Comparison of ENCODE assay signal across 17 cellular contexts in the genomic region with DNA sequence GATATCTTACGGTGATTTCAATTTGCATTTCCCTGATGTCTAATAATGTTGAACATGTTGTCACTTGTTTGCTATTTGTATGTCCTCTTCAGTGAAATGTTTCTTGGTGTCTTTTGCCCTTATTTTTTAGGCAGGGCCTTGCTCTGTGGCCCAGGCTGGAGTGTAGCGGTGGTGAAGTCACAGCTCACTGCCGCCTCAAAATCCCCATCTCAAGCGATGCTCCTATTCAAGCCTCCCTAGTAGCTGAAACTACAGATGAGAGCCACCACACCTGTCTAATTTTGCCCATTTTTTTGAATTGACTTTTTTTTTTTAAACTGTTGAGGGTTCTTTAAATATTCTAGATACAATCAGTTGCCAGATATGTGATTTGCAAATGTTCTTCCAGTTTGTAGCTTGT. TPM values are rescaled to one million over a fixed set of nuclear protein-coding genes. Genes with fewer than 3 reads are reported as not detected.
DNase-seq lines count a peak whose midpoint lies in the region; ATAC-seq and TF ChIP-seq lines count a peak whose summit lies in the region.
"Had no signal": no experiment of that assay in that cellular context is flagged by ENCODE, and none has a peak within 500 bp of the region (broad histone marks: within the 10 kb centered on the region; RNA-seq: fewer than 3 reads in every experiment).

No MANE protein-coding gene starts in this region.

- H2BK12ac ChIP-seq in trophoblast cell (ENCODE audit: low read length): no peak overlapping the region
- H2BK12ac ChIP-seq in mesenchymal stem cell (ENCODE audit: low read length in 2 of 2): no peak overlapping the region

- peak overlapping the region; percentile 99 for H3K4ac ChIP-seq in trophoblast cell (ENCODE audit: low read depth, low read length)
- no peak overlapping the region for H3K4ac ChIP-seq in mesenchymal stem cell (ENCODE audit: low read depth in 1 of 2, low read length in 2 of 2)

- H2AK5ac ChIP-seq in trophoblast cell (ENCODE audit: low read length) (no peak overlapping the region), mesenchymal stem cell (ENCODE audit: low read length, severe bottlenecking) (no peak overlapping the region)

- H3K4me3 ChIP-seq in GM23338: no peak overlapping the region
- H3K4me3 ChIP-seq in trophoblast cell (ENCODE audit: low read depth, low read length): no peak overlapping the region
- H3K4me3 ChIP-seq in mesenchymal stem cell (ENCODE audit: insufficient read depth in 1 of 2, low read depth in 1 of 2, low read length in 2 of 2): no peak overlapping the region
- H3K4me3 ChIP-seq: ascending aorta, ovary had no signal

- peaks cover 38% of the 10 kb centered on the region for H3K4me1 Mint-ChIP-seq in GM23338
- H3K4me1 Mint-ChIP-seq in WTC11: peaks cover 48% of the 10 kb centered on the region

- H3K9me2 ChIP-seq in GM23338 (ENCODE audit: insufficient read depth): no peaks in the 10 kb centered on the region

- peak; percentile 59 for ATAC-seq in GM18502 (IDR thresholded peaks at IDR 0.05; ENCODE audit: poor library complexity, unreplicated experiment)
- ATAC-seq in GM23338: no peak
- ATAC-seq in WTC11: no peak
- ATAC-seq: left lobe of liver had no signal

- H2BK120ac ChIP-seq in trophoblast cell (ENCODE audit: insufficient read depth, low read length, poor library complexity) (no peak overlapping the region), mesenchymal stem cell (ENCODE audit: low read depth, low read length) (no peak overlapping the region)

- H4K20me1 ChIP-seq in GM23338 (replicated peaks; ENCODE audit: insufficient read depth): peaks cover 85% of the 10 kb centered on the region

- CTCF ChIA-PET in WTC11 (lab: Charles Lee): interaction anchor here (0.7 to 1.1 kb wide), 2 partner anchors 16 to 158 kb away, joined by 3 read pairs; no protein-coding TSS in a partner anchor

- no peak overlapping the region for H3K18ac ChIP-seq in trophoblast cell (ENCODE audit: low read length)
- H3K18ac ChIP-seq in mesenchymal stem cell (ENCODE audit: low read depth in 1 of 2, low read length in 2 of 2): no peak overlapping the region

- no peak for TF ChIP-seq CTCF in GM23338 (conservative IDR thresholded peaks at IDR 0.05; ENCODE audit: low read depth in 2 of 2)
- TF ChIP-seq CTCF in WTC11 (IDR thresholded peaks at IDR 0.05): no peak

- H4K12ac ChIP-seq in trophoblast cell (ENCODE audit: low read depth, low read length): no peak overlapping the region

- H3K36me3 Mint-ChIP-seq in GM23338 (ENCODE audit: low read depth) (peaks cover 38% of the 10 kb centered on the region), WTC11 (peaks cover 16% of the 10 kb centered on the region)

- H4K8ac ChIP-seq in trophoblast cell (ENCODE audit: low read depth, low read length) (no peak overlapping the region), mesenchymal stem cell (ENCODE audit: low read length) (no peak overlapping the region)

- no peaks in the 10 kb centered on the region for H3K27me3 ChIP-seq in GM23338 (ENCODE audit: insufficient read depth)
- H3K27me3 ChIP-seq in trophoblast cell (ENCODE audit: insufficient read depth, low read length): no peaks in the 10 kb centered on the region
- no peaks in the 10 kb centered on the region for H3K27me3 ChIP-seq in mesenchymal stem cell (ENCODE audit: control insufficient read depth in 1 of 2, insufficient read depth in 1 of 2, low read length in 2 of 2)
- H3K27me3 ChIP-seq: ascending aorta, ovary had no signal

- H4K91ac ChIP-seq in trophoblast cell (ENCODE audit: low read depth, low read length) (no peak overlapping the region), mesenchymal stem cell (ENCODE audit: low read length) (no peak overlapping the region)

- H3K9ac ChIP-seq in trophoblast cell (ENCODE audit: low read length): no peak overlapping the region
- no peak overlapping the region for H3K9ac ChIP-seq in mesenchymal stem cell (ENCODE audit: low read length)

- H3K79me1 ChIP-seq in trophoblast cell (ENCODE audit: low read length): no peaks in the 10 kb centered on the region
- H3K79me1 ChIP-seq in mesenchymal stem cell (replicated peaks; ENCODE audit: low read length, poor library complexity, severe bottlenecking): no peaks in the 10 kb centered on the region

- DNase-seq in GM23338 (ENCODE audit: low spot score) (no peak), WTC11 (ENCODE audit: low spot score) (no peak), trophoblast cell (no peak), mesenchymal stem cell (no peak), dermis blood vessel endothelial cell (no peak), NCI-H2196 treated with DMSO at 0.1 percent for 48 hours (lab: John Stamatoyannopoulos, UW; ENCODE audit: unreplicated experiment) (no peak)
- DNase-seq: activated CD4-positive, alpha-beta T cell treated with anti-CD3 and anti-CD28 coated beads, Interleukin-2, amount 10 ng/mL, durations not matched to agents 24 days and 14 days; activated CD8-positive, alpha-beta memory T cell treated with anti-CD3 and anti-CD28 coated beads, Interleukin-2, amount 50 U/mL, for 4 hours; activated gamma-delta T cell treated with Interleukin-2 at 50 U/mL for 16 hours; foreskin melanocyte; MV-4-11; NCI-H82; ovary; stimulated activated CD4-positive, alpha-beta T cell treated with anti-CD3 and anti-CD28 coated beads, Interleukin-4, amount 100 ng/mL, for 24 hours had no signal

- H3K4me2 ChIP-seq in GM23338: no peak overlapping the region
- H3K4me2 ChIP-seq in trophoblast cell (ENCODE audit: low read length): no peak overlapping the region
- H3K4me2 ChIP-seq in mesenchymal stem cell (ENCODE audit: low read length, poor library complexity, severe bottlenecking): no peak overlapping the region

- H3K27ac Mint-ChIP-seq in GM23338: peak overlapping the region; percentile 58; the same call in 1 of the 2 replicates
- H3K27ac Mint-ChIP-seq in WTC11: peak overlapping the region; percentile 55
- H3K27ac Mint-ChIP-seq: activated CD4-positive, alpha-beta T cell treated with anti-CD3 and anti-CD28 coated beads, Interleukin-2, amount 10 ng/mL, durations not matched to agents 24 days and 14 days had no signal

- H3K14ac ChIP-seq in trophoblast cell (ENCODE audit: low read length) (no peak overlapping the region), mesenchymal stem cell (ENCODE audit: low read length in 2 of 2) (no peak overlapping the region)

- peaks cover 36% of the 10 kb centered on the region for H3K4me1 ChIP-seq in GM23338 (ENCODE audit: insufficient read depth)
- peaks cover 0 to 4% of the 10 kb centered on the region in 2 experiments for H3K4me1 ChIP-seq in trophoblast cell (ENCODE audit: control insufficient read depth in 1 of 2, insufficient read depth in 2 of 2, low read length in 2 of 2)
- H3K4me1 ChIP-seq in mesenchymal stem cell (ENCODE audit: control insufficient read depth, insufficient read depth, low read depth, low read length): peaks cover 5% of the 10 kb centered on the region

- H3K23ac ChIP-seq in trophoblast cell (ENCODE audit: low read length) (no peak overlapping the region), mesenchymal stem cell (ENCODE audit: low read length in 2 of 2) (no peak overlapping the region)

- H3K27me3 Mint-ChIP-seq in GM23338 (ENCODE audit: insufficient read depth, low read depth, poor library complexity): peaks cover 2% of the 10 kb centered on the region
- no peaks in the 10 kb centered on the region for H3K27me3 Mint-ChIP-seq in WTC11 (ENCODE audit: low read depth)
- H3K27me3 Mint-ChIP-seq: activated CD4-positive, alpha-beta T cell treated with anti-CD3 and anti-CD28 coated beads, Interleukin-2, amount 10 ng/mL, durations not matched to agents 24 days and 14 days had no signal

- H3K36me3 ChIP-seq in GM23338 (ENCODE audit: insufficient read depth): peaks cover 5% of the 10 kb centered on the region; the same call in 1 of the 2 replicates
- peaks cover 2 to 8% of the 10 kb centered on the region in 2 experiments for H3K36me3 ChIP-seq in trophoblast cell (ENCODE audit: control insufficient read depth in 1 of 2, insufficient read depth in 2 of 2, low read length in 2 of 2)
- H3K36me3 ChIP-seq in mesenchymal stem cell (ENCODE audit: control insufficient read depth in 1 of 2, insufficient read depth in 2 of 2, low read depth in 1 of 2, low read length in 2 of 2): peaks cover 0 to 4% of the 10 kb centered on the region in 2 experiments
- H3K36me3 ChIP-seq: ascending aorta, ovary had no signal

- H3K9me3 Mint-ChIP-seq in GM23338 (no peaks in the 10 kb centered on the region), WTC11 (no peaks in the 10 kb centered on the region)
- H3K9me3 Mint-ChIP-seq: activated CD4-positive, alpha-beta T cell treated with anti-CD3 and anti-CD28 coated beads, Interleukin-2, amount 10 ng/mL, durations not matched to agents 24 days and 14 days had no signal

- no peak overlapping the region for H3K4me3 Mint-ChIP-seq in GM23338
- H3K4me3 Mint-ChIP-seq in WTC11: no peak overlapping the region
- H3K4me3 Mint-ChIP-seq: activated CD4-positive, alpha-beta T cell treated with anti-CD3 and anti-CD28 coated beads, Interleukin-2, amount 10 ng/mL, durations not matched to agents 24 days and 14 days had no signal

- whole genome bisulfite sequencing in trophoblast cell (ENCODE audit: extremely low coverage, insufficient coverage, insufficient read length): no CpG with 5 or more reads among the region's 4 CpGs
- 100% methylated on average over 2 of the region's 4 CpGs for WGBS in mesenchymal stem cell

- H3K27ac ChIP-seq in GM23338 (ENCODE audit: low read depth): 0 out of 2 replicates have a peak overlapping the region, but pooled peaks have one; percentile 39
- H3K27ac ChIP-seq in trophoblast cell (ENCODE audit: low read depth, low read length): no peak overlapping the region
- H3K27ac ChIP-seq in mesenchymal stem cell (ENCODE audit: low read length, poor library complexity, severe bottlenecking): no peak overlapping the region
- H3K27ac ChIP-seq: ascending aorta, ovary had no signal

- H3K9me3 ChIP-seq in trophoblast cell (ENCODE audit: insufficient read depth, low read depth, low read length) (no peaks in the 10 kb centered on the region), mesenchymal stem cell (ENCODE audit: control insufficient read depth, low read length) (no peaks in the 10 kb centered on the region)
- H3K9me3 ChIP-seq: ascending aorta, ovary had no signal

- POLR2A ChIA-PET in WTC11 (lab: Charles Lee): interaction anchor here (0.6 to 1.3 kb wide), 2 partner anchors 10 to 38 kb away, joined by 3 to 7 read pairs; no protein-coding TSS in a partner anchor

- H2AFZ ChIP-seq in GM23338 (no peak overlapping the region), trophoblast cell (ENCODE audit: insufficient read depth, low read length, poor library complexity) (no peak overlapping the region), mesenchymal stem cell (ENCODE audit: low read depth, low read length) (no peak overlapping the region)

- no peaks in the 10 kb centered on the region for H3F3A ChIP-seq in GM23338 (replicated peaks; ENCODE audit: low read depth)

- H2BK15ac ChIP-seq in mesenchymal stem cell (ENCODE audit: low read depth, poor library complexity, severe bottlenecking): no peak overlapping the region

- H3K79me2 ChIP-seq in GM23338 (replicated peaks; ENCODE audit: insufficient read depth) (peaks cover 100% of the 10 kb centered on the region), trophoblast cell (ENCODE audit: control insufficient read depth, insufficient read depth, low read length, poor library complexity) (peaks cover 31% of the 10 kb centered on the region)

- H2BK5ac ChIP-seq in trophoblast cell (ENCODE audit: low read depth, low read length, poor library complexity) (no peak overlapping the region), mesenchymal stem cell (ENCODE audit: low read depth, low read length, poor library complexity, severe bottlenecking) (no peak overlapping the region)

RNA-seq across cellular contexts. Expression of a gene that starts 8.3 kb away (rescaled TPM):
- 145 and 161 TPM in 2 replicates for total RNA-seq in GM23338 (2014; rRNA removed; shearing (Covaris generic))
- polyA plus RNA-seq in GM23338 (2016; fragmentation: Nextera tagmentation; extraction: Ambion mirVana): 64.2 and 71.9 TPM in 2 replicates
- total RNA-seq in WTC11 (2021) (177 to 201 TPM (median 198 TPM) in 3 replicates), dermis blood vessel endothelial cell (37.4 and 52.3 TPM in 2 replicates)
- polyA plus RNA-seq in trophoblast cell (2013): 225 and 236 TPM in 2 replicates
- polyA plus RNA-seq in mesenchymal stem cell (2013, experiment 1 of 2): 63.6 TPM
- polyA plus RNA-seq in mesenchymal stem cell (2013, experiment 2 of 2): 69.4 TPM
